Comparison of ENCODE assay signal across 9 cellular contexts in the genomic region with DNA sequence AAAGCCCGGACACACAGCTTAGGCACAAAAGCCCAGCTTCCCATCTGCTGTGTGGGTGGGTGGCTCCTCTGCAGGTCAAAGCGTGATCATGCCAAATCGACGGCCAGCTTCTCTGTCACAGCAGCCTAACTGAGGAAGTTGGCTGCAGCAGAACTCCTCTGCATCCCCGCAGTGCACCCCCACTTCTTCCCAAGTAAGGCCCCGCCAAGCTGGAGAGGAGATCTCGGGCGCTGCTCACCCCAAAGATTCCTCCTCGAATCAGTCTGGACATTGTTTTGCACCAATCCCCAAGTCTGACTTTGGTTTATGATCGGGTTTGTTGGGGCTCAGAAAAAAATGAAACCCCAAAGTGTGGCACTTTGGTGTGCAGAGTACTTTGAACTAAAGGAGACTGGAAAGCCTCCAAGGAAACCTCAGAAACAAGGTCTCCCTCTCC. TPM values are rescaled to one million over a fixed set of nuclear protein-coding genes. Genes with fewer than 3 reads are reported as not detected.
DNase-seq lines count a peak whose midpoint lies in the region; ATAC-seq and TF ChIP-seq lines count a peak whose summit lies in the region.
"Had no signal": no experiment of that assay in that cellular context is flagged by ENCODE, and none has a peak within 500 bp of the region (broad histone marks: within the 10 kb centered on the region; RNA-seq: fewer than 3 reads in every experiment).

No MANE protein-coding gene starts in this region.

- peak; percentile 30 for ATAC-seq in activated CD4-positive, alpha-beta T cell treated with anti-CD3 and anti-CD28 coated beads for 36 hours
- peak; percentile 28 for ATAC-seq in activated naive CD8-positive, alpha-beta T cell treated with anti-CD3 and anti-CD28 coated beads, Interleukin-2, amount 10 ng/mL, durations not matched to agents 7 days and 5 days (ENCODE audit: low read depth)
- peak; percentile 12 for ATAC-seq in stimulated activated effector memory CD8-positive, alpha-beta T cell treated with anti-CD3 and anti-CD28 coated beads, Interleukin-12 subunit alpha, Interleukin-12 subunit beta, amount 100 ng/mL, for 72 hours
- no peak for ATAC-seq in foreskin keratinocyte

- no peaks in the 10 kb centered on the region for H4K20me1 ChIP-seq in OCI-LY7 (ENCODE audit: insufficient read depth, low read length)

- BruUV-seq in OCI-LY7 (replicated peaks; lab: Mats Ljungman, UMichigan), result no TSS peak

- POLR2A ChIA-PET in activated CD4-positive, alpha-beta T cell treated with anti-CD3 and anti-CD28 coated beads for 36 hours (lab: Charles Lee), result no interaction called here
- POLR2A ChIA-PET in OCI-LY7 (lab: Charles Lee), result no interaction called here
- POLR2A ChIA-PET in activated naive CD8-positive, alpha-beta T cell treated with anti-CD3 and anti-CD28 coated beads, Interleukin-2, amount 10 ng/mL, durations not matched to agents 7 days and 5 days (lab: Charles Lee), result interaction anchor here (0.9 kb wide), 1 partner anchor 72 kb away, joined by 3 read pairs; a partner anchor contains a TSS

- H3K27me3 ChIP-seq in foreskin keratinocyte, result no peaks in the 10 kb centered on the region

- no peaks in the 10 kb centered on the region for H3K9me3 Mint-ChIP-seq in activated CD4-positive, alpha-beta T cell treated with anti-CD3 and anti-CD28 coated beads for 36 hours (ENCODE audit: low read depth)
- no peaks in the 10 kb centered on the region for H3K9me3 Mint-ChIP-seq in activated naive CD8-positive, alpha-beta T cell treated with anti-CD3 and anti-CD28 coated beads, Interleukin-2, amount 10 ng/mL, durations not matched to agents 7 days and 5 days
- H3K9me3 Mint-ChIP-seq in stimulated activated effector memory CD8-positive, alpha-beta T cell treated with anti-CD3 and anti-CD28 coated beads, Interleukin-12 subunit alpha, Interleukin-12 subunit beta, amount 100 ng/mL, for 72 hours, result no peaks in the 10 kb centered on the region

- no peaks in the 10 kb centered on the region for H3K9me2 ChIP-seq in OCI-LY7 (ENCODE audit: insufficient read depth, low read length)

- intact Hi-C loops in activated CD4-positive, alpha-beta T cell treated with anti-CD3 and anti-CD28 coated beads for 36 hours (cut with DNase I, micrococcal nuclease), result loop anchor here in 1 of 2 experiments (10.0 kb wide), 1 partner anchor 500 kb away; no protein-coding TSS in a partner anchor
- intact Hi-C loops in OCI-LY7 (cut with micrococcal nuclease; ENCODE audit: unreplicated experiment), result loop anchor here (10.0 kb wide), 2 partner anchors 320 to 500 kb away; no protein-coding TSS in a partner anchor

- no peak overlapping the region for H2AFZ ChIP-seq in OCI-LY7 (ENCODE audit: low read length)

- CTCF ChIA-PET in activated CD4-positive, alpha-beta T cell treated with anti-CD3 and anti-CD28 coated beads for 36 hours (lab: Charles Lee), result interaction anchor here (0.6 to 6.8 kb wide), 6 partner anchors 11 to 377 kb away, joined by 3 to 52 read pairs (median 3); no protein-coding TSS in a partner anchor
- CTCF ChIA-PET in OCI-LY7 (lab: Charles Lee; ENCODE audit: unreplicated experiment), result no interaction called here

- no peaks in the 10 kb centered on the region for H3K27me3 Mint-ChIP-seq in activated CD4-positive, alpha-beta T cell treated with anti-CD3 and anti-CD28 coated beads for 36 hours
- H3K27me3 Mint-ChIP-seq in activated naive CD8-positive, alpha-beta T cell treated with anti-CD3 and anti-CD28 coated beads, Interleukin-2, amount 10 ng/mL, durations not matched to agents 7 days and 5 days, result peaks cover 4% of the 10 kb centered on the region

- H3K36me3 ChIP-seq in OCI-LY7 (ENCODE audit: insufficient read depth, low read length), result peaks cover 50% of the 10 kb centered on the region

- H3K79me2 ChIP-seq in OCI-LY7 (ENCODE audit: insufficient read depth, low read depth, low read length), result no peaks in the 10 kb centered on the region

- H3K4me1 ChIP-seq in OCI-LY7 (ENCODE audit: insufficient read depth, low read length, poor library complexity, severe bottlenecking) (peaks cover 15% of the 10 kb centered on the region), foreskin keratinocyte (peaks cover 21% of the 10 kb centered on the region)

- peaks cover 42% of the 10 kb centered on the region for H3K4me1 Mint-ChIP-seq in activated CD4-positive, alpha-beta T cell treated with anti-CD3 and anti-CD28 coated beads for 36 hours
- H3K4me1 Mint-ChIP-seq in activated naive CD8-positive, alpha-beta T cell treated with anti-CD3 and anti-CD28 coated beads, Interleukin-2, amount 10 ng/mL, durations not matched to agents 7 days and 5 days, result peaks cover 27% of the 10 kb centered on the region
- peaks cover 41% of the 10 kb centered on the region for H3K4me1 Mint-ChIP-seq in stimulated activated effector memory CD8-positive, alpha-beta T cell treated with anti-CD3 and anti-CD28 coated beads, Interleukin-12 subunit alpha, Interleukin-12 subunit beta, amount 100 ng/mL, for 72 hours

- H3K36me3 Mint-ChIP-seq in activated CD4-positive, alpha-beta T cell treated with anti-CD3 and anti-CD28 coated beads for 36 hours (ENCODE audit: low read depth), result peaks cover 29% of the 10 kb centered on the region
- peaks cover 25% of the 10 kb centered on the region for H3K36me3 Mint-ChIP-seq in activated naive CD8-positive, alpha-beta T cell treated with anti-CD3 and anti-CD28 coated beads, Interleukin-2, amount 10 ng/mL, durations not matched to agents 7 days and 5 days
- H3K36me3 Mint-ChIP-seq in stimulated activated effector memory CD8-positive, alpha-beta T cell treated with anti-CD3 and anti-CD28 coated beads, Interleukin-12 subunit alpha, Interleukin-12 subunit beta, amount 100 ng/mL, for 72 hours, result peaks cover 65% of the 10 kb centered on the region

- H3K4me3 Mint-ChIP-seq in activated CD4-positive, alpha-beta T cell treated with anti-CD3 and anti-CD28 coated beads for 36 hours, result peak overlapping the region; percentile 5
- no peak overlapping the region for H3K4me3 Mint-ChIP-seq in activated naive CD8-positive, alpha-beta T cell treated with anti-CD3 and anti-CD28 coated beads, Interleukin-2, amount 10 ng/mL, durations not matched to agents 7 days and 5 days
- H3K4me3 Mint-ChIP-seq in stimulated activated effector memory CD8-positive, alpha-beta T cell treated with anti-CD3 and anti-CD28 coated beads, Interleukin-12 subunit alpha, Interleukin-12 subunit beta, amount 100 ng/mL, for 72 hours, result peak overlapping the region; percentile 9

- no peak overlapping the region for H3K27ac ChIP-seq in OCI-LY7 (ENCODE audit: low read depth, low read length, poor library complexity, severe bottlenecking)
- no peak overlapping the region for H3K27ac ChIP-seq in foreskin keratinocyte

- no peak overlapping the region for H3K4me2 ChIP-seq in OCI-LY7 (ENCODE audit: low read length)

- no peaks in the 10 kb centered on the region for H3K9me3 ChIP-seq in OCI-LY7 (ENCODE audit: low read length)

- 0 out of 2 replicates have a peak, but pooled peaks have one; percentile 1 for TF ChIP-seq CTCF in OCI-LY7 (conservative IDR thresholded peaks at IDR 0.05; ENCODE audit: low read length)
- TF ChIP-seq CTCF in foreskin keratinocyte (conservative IDR thresholded peaks at IDR 0.05), result no peak

- no peak overlapping the region for H3K4me3 ChIP-seq in OCI-LY7 (ENCODE audit: low read depth, low read length, poor library complexity, severe bottlenecking)

- peak overlapping the region; percentile 76 for H3K27ac Mint-ChIP-seq in activated CD4-positive, alpha-beta T cell treated with anti-CD3 and anti-CD28 coated beads for 36 hours
- H3K27ac Mint-ChIP-seq in activated naive CD8-positive, alpha-beta T cell treated with anti-CD3 and anti-CD28 coated beads, Interleukin-2, amount 10 ng/mL, durations not matched to agents 7 days and 5 days, result peak overlapping the region; percentile 57
- peak overlapping the region; percentile 91 for H3K27ac Mint-ChIP-seq in stimulated activated effector memory CD8-positive, alpha-beta T cell treated with anti-CD3 and anti-CD28 coated beads, Interleukin-12 subunit alpha, Interleukin-12 subunit beta, amount 100 ng/mL, for 72 hours

- DNase-seq in activated CD4-positive, alpha-beta T cell treated with anti-CD3 and anti-CD28 coated beads for 36 hours, result peak; percentile 49
- no peak for DNase-seq in activated CD4-positive, alpha-beta T cell treated with anti-CD3 and anti-CD28 coated beads, Interleukin-2, amount 50 U/mL, for 1 hour
- DNase-seq in OCI-LY7 (ENCODE audit: low spot score) (peak; percentile 15), NCI-H1105 treated with DMSO at 0.1 percent for 48 hours (lab: John Stamatoyannopoulos, UW) (no peak), foreskin keratinocyte (no peak), AML-193 (lab: John Stamatoyannopoulos, UW) (no peak)
- DNase-seq in activated naive CD8-positive, alpha-beta T cell treated with anti-CD3 and anti-CD28 coated beads, Interleukin-2, amount 10 ng/mL, durations not matched to agents 7 days and 5 days, result no peak
- DNase-seq in stimulated activated effector memory CD8-positive, alpha-beta T cell treated with anti-CD3 and anti-CD28 coated beads, Interleukin-12 subunit alpha, Interleukin-12 subunit beta, amount 100 ng/mL, for 72 hours (ENCODE audit: low spot score in 2 of 2), result peak in 1 of 2 donors; percentile 4
- DNase-seq: activated gamma-delta T cell treated with Interleukin-2 at 50 U/mL for 16 hours had no signal

RNA-seq across cellular contexts. Expression of a gene that starts 19.7 kb away (rescaled TPM):
- total RNA-seq in activated CD4-positive, alpha-beta T cell treated with anti-CD3 and anti-CD28 coated beads for 36 hours, result not detected
- not detected in 2 replicates for total RNA-seq in OCI-LY7 (2014; rRNA removed; shearing (Covaris generic))
- total RNA-seq in OCI-LY7 (2022), result not detected in 2 replicates
- not detected for total RNA-seq in activated naive CD8-positive, alpha-beta T cell treated with anti-CD3 and anti-CD28 coated beads, Interleukin-2, amount 10 ng/mL, durations not matched to agents 7 days and 5 days
- not detected in 2 replicates for total RNA-seq in foreskin keratinocyte
- not detected in 2 replicates for polyA plus RNA-seq in foreskin keratinocyte

RNA-seq across cellular contexts. Expression of a gene that starts 57.4 kb away (rescaled TPM):
- total RNA-seq in activated CD4-positive, alpha-beta T cell treated with anti-CD3 and anti-CD28 coated beads for 36 hours, result 1,000 to 10,000 TPM; 1,060 to 1,089 TPM
- 292 and 319 TPM in 2 replicates for total RNA-seq in OCI-LY7 (2014; rRNA removed; shearing (Covaris generic))
- total RNA-seq in OCI-LY7 (2022), result 546 and 565 TPM in 2 replicates
- 1,000 to 10,000 TPM in 1 of 2 experiments, 100 to 1,000 TPM in 1; 965 to 1,009 TPM for total RNA-seq in activated naive CD8-positive, alpha-beta T cell treated with anti-CD3 and anti-CD28 coated beads, Interleukin-2, amount 10 ng/mL, durations not matched to agents 7 days and 5 days
- total RNA-seq in foreskin keratinocyte, result 4.7 and 105 TPM in 2 replicates
- polyA plus RNA-seq in foreskin keratinocyte, result 2.2 and 47.6 TPM in 2 replicates

Comparison
In these comparisons a context has a peak if more than half of its experiments do, and no peak if none do; other contexts are left out.
1. DNase-seq: peak in activated CD4-positive, alpha-beta T cell treated with anti-CD3 and anti-CD28 coated beads for 36 hours (single experiment) and OCI-LY7 (single experiment); none in activated CD4-positive, alpha-beta T cell treated with anti-CD3 and anti-CD28 coated beads, Interleukin-2, amount 50 U/mL, for 1 hour (single experiment), activated naive CD8-positive, alpha-beta T cell treated with anti-CD3 and anti-CD28 coated beads, Interleukin-2, amount 10 ng/mL, durations not matched to agents 7 days and 5 days (single experiment), NCI-H1105 treated with DMSO at 0.1 percent for 48 hours (single experiment), foreskin keratinocyte (0 of 2) and AML-193 (0 of 2).
2. Peak in every context shown above with its lines, with median percentiles within 50 percentile points of each other: H3K27ac Mint-ChIP-seq.